Comparison of ENCODE assay signal across 1 cellular context in the genomic region with DNA sequence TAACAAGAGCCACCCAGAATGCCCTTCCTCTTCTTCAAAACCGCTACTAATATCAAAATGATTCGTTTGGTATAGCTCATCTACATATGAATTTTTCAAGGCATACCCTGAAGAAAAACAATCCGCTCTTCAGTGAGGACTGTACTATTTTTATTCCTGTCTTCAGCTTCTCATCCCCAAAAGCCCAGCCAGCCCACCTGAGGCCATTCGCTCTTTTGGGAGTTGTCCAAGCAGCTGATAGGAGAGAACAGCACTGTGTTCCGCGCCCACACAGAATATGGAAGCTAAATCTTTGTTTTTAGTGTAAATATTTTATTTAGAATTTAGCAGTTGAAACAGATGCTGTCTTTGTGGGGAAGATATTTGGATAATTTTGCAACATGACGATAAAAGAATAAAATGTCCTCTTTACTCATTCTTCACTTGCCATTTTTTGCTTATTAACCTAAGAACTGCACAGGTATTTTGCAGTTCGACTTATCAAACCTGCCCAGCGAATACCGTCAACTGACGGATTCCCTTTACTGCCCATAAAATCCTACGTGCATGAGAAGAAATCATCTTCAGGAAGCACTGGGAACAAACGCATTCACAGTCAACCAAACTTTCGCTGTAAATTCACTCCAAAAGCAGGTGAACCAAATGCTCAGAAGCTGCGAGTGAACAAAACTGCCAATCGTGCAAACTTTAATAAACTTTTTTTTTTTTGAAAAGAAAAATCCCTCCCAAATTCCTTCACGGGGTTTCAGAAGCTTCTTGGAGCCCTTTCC.
TF ChIP-seq lines count a peak whose summit lies in the region.

No MANE protein-coding gene starts in this region.

TF ChIP-seq in H1, 55 proteins besides CTCF, POLR2A, EP300 and RAD21:
- TF ChIP-seq BCL11A (IDR thresholded peaks at IDR 0.05; ENCODE audit: low read depth in 2 of 2, low read length in 2 of 2) (no peak), TAF1 (IDR thresholded peaks at IDR 0.05; ENCODE audit: low read depth, low read length) (no peak)
